2 cellular contexts compared by ENCODE assay signal in the genomic region with DNA sequence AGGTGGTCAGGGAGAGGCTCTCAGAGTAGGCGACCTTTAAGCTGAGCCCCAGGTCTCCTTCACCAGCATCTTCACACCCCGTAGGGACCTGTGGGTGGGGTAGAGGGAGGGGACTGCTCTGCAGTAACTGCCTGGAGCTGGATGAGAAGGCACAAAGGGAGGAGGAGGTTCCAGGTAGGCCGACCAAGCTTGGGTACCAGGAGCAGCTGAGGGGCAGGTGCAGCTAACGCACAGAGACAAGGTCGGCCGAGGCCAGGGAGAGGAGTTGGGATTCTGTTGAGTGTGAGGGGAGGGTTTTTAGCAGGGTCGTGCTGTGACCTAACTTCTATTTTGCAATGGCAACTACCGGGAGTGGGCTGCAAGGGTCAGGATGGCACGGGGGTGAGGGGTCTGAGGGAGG.
TF ChIP-seq lines count a peak whose summit lies in the region.

No MANE protein-coding gene starts in this region.

TF ChIP-seq in H1, 55 proteins besides CTCF, POLR2A, EP300 and RAD21:
- TF ChIP-seq CEBPB (IDR thresholded peaks at IDR 0.05; ENCODE audit: low read depth, low read length) (no peak), SAP30 (IDR thresholded peaks at IDR 0.05; ENCODE audit: insufficient read depth, insufficient replicate concordance, low read length) (no peak), JUND (IDR thresholded peaks at IDR 0.05; ENCODE audit: low read length) (no peak), FOSL1 (IDR thresholded peaks at IDR 0.05; ENCODE audit: insufficient read depth, low read depth, low read length) (no peak), RBBP5 (IDR thresholded peaks at IDR 0.05; ENCODE audit: borderline replicate concordance, low read depth, low read length) (no peak), JUN (IDR thresholded peaks at IDR 0.05; ENCODE audit: low read depth, low read length) (no peak), SIRT6 (IDR thresholded peaks at IDR 0.05; ENCODE audit: low read length) (no peak), CREB1 (IDR thresholded peaks at IDR 0.05) (no peak)
- TF ChIP-seq, protein P1, sequence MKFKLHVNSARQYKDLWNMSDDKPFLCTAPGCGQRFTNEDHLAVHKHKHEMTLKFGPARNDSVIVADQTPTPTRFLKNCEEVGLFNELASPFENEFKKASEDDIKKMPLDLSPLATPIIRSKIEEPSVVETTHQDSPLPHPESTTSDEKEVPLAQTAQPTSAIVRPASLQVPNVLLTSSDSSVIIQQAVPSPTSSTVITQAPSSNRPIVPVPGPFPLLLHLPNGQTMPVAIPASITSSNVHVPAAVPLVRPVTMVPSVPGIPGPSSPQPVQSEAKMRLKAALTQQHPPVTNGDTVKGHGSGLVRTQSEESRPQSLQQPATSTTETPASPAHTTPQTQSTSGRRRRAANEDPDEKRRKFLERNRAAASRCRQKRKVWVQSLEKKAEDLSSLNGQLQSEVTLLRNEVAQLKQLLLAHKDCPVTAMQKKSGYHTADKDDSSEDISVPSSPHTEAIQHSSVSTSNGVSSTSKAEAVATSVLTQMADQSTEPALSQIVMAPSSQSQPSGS (IDR thresholded peaks at IDR 0.05; ENCODE audit: low read length): no peak

TF ChIP-seq in HepG2, 621 proteins besides CTCF, POLR2A, EP300 and RAD21:
- TF ChIP-seq, protein P2, sequence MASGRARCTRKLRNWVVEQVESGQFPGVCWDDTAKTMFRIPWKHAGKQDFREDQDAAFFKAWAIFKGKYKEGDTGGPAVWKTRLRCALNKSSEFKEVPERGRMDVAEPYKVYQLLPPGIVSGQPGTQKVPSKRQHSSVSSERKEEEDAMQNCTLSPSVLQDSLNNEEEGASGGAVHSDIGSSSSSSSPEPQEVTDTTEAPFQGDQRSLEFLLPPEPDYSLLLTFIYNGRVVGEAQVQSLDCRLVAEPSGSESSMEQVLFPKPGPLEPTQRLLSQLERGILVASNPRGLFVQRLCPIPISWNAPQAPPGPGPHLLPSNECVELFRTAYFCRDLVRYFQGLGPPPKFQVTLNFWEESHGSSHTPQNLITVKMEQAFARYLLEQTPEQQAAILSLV (CRISPR knock-in tag; IDR thresholded peaks at IDR 0.05; ENCODE audit: borderline replicate concordance): no peak
- no peak for TF ChIP-seq MIER3 (CRISPR knock-in tag; IDR thresholded peaks at IDR 0.05; ENCODE audit: borderline replicate concordance)
- no peak for TF ChIP-seq ZSCAN9 (CRISPR knock-in tag; IDR thresholded peaks at IDR 0.05; ENCODE audit: borderline replicate concordance)
- TF ChIP-seq ZNF547 (CRISPR knock-in tag; IDR thresholded peaks at IDR 0.05): no peak
- TF ChIP-seq ATAD3A (CRISPR knock-in tag; IDR thresholded peaks at IDR 0.05): no peak
- TF ChIP-seq, protein P3, sequence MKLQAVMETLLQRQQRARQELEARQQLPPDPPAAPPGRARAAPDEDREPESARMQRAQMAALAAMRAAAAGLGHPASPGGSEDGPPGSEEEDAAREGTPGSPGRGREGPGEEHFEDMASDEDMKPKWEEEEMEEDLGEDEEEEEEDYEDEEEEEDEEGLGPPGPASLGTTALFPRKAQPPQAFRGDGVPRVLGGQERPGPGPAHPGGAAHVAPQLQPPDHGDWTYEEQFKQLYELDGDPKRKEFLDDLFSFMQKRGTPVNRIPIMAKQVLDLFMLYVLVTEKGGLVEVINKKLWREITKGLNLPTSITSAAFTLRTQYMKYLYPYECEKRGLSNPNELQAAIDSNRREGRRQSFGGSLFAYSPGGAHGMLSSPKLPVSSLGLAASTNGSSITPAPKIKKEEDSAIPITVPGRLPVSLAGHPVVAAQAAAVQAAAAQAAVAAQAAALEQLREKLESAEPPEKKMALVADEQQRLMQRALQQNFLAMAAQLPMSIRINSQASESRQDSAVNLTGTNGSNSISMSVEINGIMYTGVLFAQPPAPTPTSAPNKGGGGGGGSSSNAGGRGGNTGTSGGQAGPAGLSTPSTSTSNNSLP (IDR thresholded peaks at IDR 0.05; ENCODE audit: low read depth, low read length): no peak
- TF ChIP-seq ZNF879 (CRISPR knock-in tag; IDR thresholded peaks at IDR 0.05): no peak
